In the genomic region with DNA sequence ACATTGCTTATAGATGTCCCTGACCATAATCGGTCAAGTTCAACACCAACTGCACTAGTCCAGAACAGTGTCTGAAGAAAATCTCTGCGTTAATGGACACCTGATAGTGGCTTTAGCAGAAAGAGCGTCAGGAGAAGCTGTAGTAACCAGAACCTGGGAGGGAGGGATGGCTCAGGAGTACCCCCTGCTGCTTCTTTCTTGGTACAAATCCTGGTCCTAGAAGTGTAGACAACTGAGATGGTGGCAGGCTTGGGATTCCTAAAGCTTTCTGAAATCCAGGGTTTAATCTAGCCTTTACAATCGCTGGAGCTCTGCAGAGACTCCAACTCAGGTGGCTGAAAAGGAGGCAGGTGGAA, we compare ENCODE assay signal across 2 cellular contexts.
A peak's percentile ranks its signal among the peaks of the same experiment; 100 is the strongest.
TF ChIP-seq lines count a peak whose summit lies in the region.

No MANE protein-coding gene starts in this region.

TF ChIP-seq in HCT116, 20 proteins besides CTCF, POLR2A, EP300 and RAD21:
- TF ChIP-seq EZH2phosphoT487 (IDR thresholded peaks at IDR 0.05; ENCODE audit: borderline replicate concordance) = no peak
- TF ChIP-seq, protein P1, sequence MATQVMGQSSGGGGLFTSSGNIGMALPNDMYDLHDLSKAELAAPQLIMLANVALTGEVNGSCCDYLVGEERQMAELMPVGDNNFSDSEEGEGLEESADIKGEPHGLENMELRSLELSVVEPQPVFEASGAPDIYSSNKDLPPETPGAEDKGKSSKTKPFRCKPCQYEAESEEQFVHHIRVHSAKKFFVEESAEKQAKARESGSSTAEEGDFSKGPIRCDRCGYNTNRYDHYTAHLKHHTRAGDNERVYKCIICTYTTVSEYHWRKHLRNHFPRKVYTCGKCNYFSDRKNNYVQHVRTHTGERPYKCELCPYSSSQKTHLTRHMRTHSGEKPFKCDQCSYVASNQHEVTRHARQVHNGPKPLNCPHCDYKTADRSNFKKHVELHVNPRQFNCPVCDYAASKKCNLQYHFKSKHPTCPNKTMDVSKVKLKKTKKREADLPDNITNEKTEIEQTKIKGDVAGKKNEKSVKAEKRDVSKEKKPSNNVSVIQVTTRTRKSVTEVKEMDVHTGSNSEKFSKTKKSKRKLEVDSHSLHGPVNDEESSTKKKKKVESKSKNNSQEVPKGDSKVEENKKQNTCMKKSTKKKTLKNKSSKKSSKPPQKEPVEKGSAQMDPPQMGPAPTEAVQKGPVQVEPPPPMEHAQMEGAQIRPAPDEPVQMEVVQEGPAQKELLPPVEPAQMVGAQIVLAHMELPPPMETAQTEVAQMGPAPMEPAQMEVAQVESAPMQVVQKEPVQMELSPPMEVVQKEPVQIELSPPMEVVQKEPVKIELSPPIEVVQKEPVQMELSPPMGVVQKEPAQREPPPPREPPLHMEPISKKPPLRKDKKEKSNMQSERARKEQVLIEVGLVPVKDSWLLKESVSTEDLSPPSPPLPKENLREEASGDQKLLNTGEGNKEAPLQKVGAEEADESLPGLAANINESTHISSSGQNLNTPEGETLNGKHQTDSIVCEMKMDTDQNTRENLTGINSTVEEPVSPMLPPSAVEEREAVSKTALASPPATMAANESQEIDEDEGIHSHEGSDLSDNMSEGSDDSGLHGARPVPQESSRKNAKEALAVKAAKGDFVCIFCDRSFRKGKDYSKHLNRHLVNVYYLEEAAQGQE (IDR thresholded peaks at IDR 0.05; ENCODE audit: low read depth) = no peak
- TF ChIP-seq POLR2AphosphoS5 (IDR thresholded peaks at IDR 0.05; ENCODE audit: low read depth, low read length) = no peak

TF ChIP-seq in GM12878, 131 proteins besides CTCF, POLR2A, EP300 and RAD21:
- TF ChIP-seq SMC3 (IDR thresholded peaks at IDR 0.05; ENCODE audit: borderline replicate concordance, low read length) = peak; percentile 12; the same call in 1 of the 2 replicates
- no peak for TF ChIP-seq SMAD1 (IDR thresholded peaks at IDR 0.05; ENCODE audit: low read depth, partially characterized antibody)
